1 cellular context compared by ENCODE assay signal in genomic region chr16:89167425-89167941, GRCh38.
TF ChIP-seq lines count a peak whose summit lies in the region.

No MANE protein-coding gene starts in this region.

TF ChIP-seq in HepG2, 621 proteins besides CTCF, POLR2A, EP300 and RAD21 (continued from another document and continues in another):
- TF ChIP-seq PRDM15 (CRISPR knock-in tag; IDR thresholded peaks at IDR 0.05) (no peak), MAF1 (CRISPR knock-in tag; IDR thresholded peaks at IDR 0.05; ENCODE audit: borderline replicate concordance) (peak; percentile 64; the same call in 1 of the 2 replicates), KDM3A (CRISPR knock-in tag; IDR thresholded peaks at IDR 0.05; ENCODE audit: low read depth) (peak; percentile 99), ZBTB44 (CRISPR knock-in tag; IDR thresholded peaks at IDR 0.05) (peak; percentile 75; the same call in 1 of the 2 replicates), PTBP1 (IDR thresholded peaks at IDR 0.05; ENCODE audit: low read depth, low read length, poor library complexity, severe bottlenecking) (no peak), TFE3 (CRISPR knock-in tag; IDR thresholded peaks at IDR 0.05) (0 out of 2 replicates have a peak, but pooled peaks have one; percentile 70), ZMAT3 (CRISPR knock-in tag; conservative IDR thresholded peaks at IDR 0.05) (no peak; the same call in 1 of the 2 replicates), CAMTA2 (CRISPR knock-in tag; IDR thresholded peaks at IDR 0.05; ENCODE audit: borderline replicate concordance) (0 out of 2 replicates have a peak, but pooled peaks have one; percentile 63), ARID5B (CRISPR knock-in tag; IDR thresholded peaks at IDR 0.05) (peak; percentile 75), ATF7 (IDR thresholded peaks at IDR 0.05) (no peak), ATF7 (CRISPR knock-in tag; IDR thresholded peaks at IDR 0.05) (no peak; the same call in 1 of the 2 replicates), SMYD3 (CRISPR knock-in tag; IDR thresholded peaks at IDR 0.05) (no peak), ADNP (CRISPR knock-in tag; IDR thresholded peaks at IDR 0.05) (no peak), KAT8 (CRISPR knock-in tag; IDR thresholded peaks at IDR 0.05) (peak; percentile 80), IKZF1 (IDR thresholded peaks at IDR 0.05) (no peak), ZNF570 (CRISPR knock-in tag; IDR thresholded peaks at IDR 0.05; ENCODE audit: borderline replicate concordance) (no peak), ZNF556 (CRISPR knock-in tag; IDR thresholded peaks at IDR 0.05; ENCODE audit: borderline replicate concordance) (peak; percentile 91; the same call in 1 of the 2 replicates), YEATS2 (CRISPR knock-in tag; IDR thresholded peaks at IDR 0.05; ENCODE audit: borderline replicate concordance) (peak; percentile 59; the same call in 1 of the 2 replicates), PAX8 (CRISPR knock-in tag; IDR thresholded peaks at IDR 0.05; ENCODE audit: borderline replicate concordance) (no peak), ZNF460 (CRISPR knock-in tag; IDR thresholded peaks at IDR 0.05; ENCODE audit: borderline replicate concordance) (no peak), RXRA (CRISPR knock-in tag; IDR thresholded peaks at IDR 0.05) (peak; percentile 90), CENPX (CRISPR knock-in tag; IDR thresholded peaks at IDR 0.05) (no peak), KMT2B (CRISPR knock-in tag; IDR thresholded peaks at IDR 0.05) (peak; percentile 62; the same call in 1 of the 2 replicates), BCL3 (CRISPR knock-in tag; IDR thresholded peaks at IDR 0.05) (no peak), ZNF788 (CRISPR knock-in tag; IDR thresholded peaks at IDR 0.05; ENCODE audit: borderline replicate concordance) (peak; percentile 98), ZNF350 (CRISPR knock-in tag; IDR thresholded peaks at IDR 0.05; ENCODE audit: borderline replicate concordance, low read depth) (peak; percentile 96), ZNF674 (CRISPR knock-in tag; IDR thresholded peaks at IDR 0.05; ENCODE audit: low read depth) (no peak; the same call in 1 of the 2 replicates), KDM5B (CRISPR knock-in tag; IDR thresholded peaks at IDR 0.05; ENCODE audit: borderline replicate concordance) (peak; percentile 94), SIX4 (CRISPR knock-in tag; IDR thresholded peaks at IDR 0.05) (0 out of 2 replicates have a peak, but pooled peaks have one; percentile 23), ZNF703 (CRISPR knock-in tag; IDR thresholded peaks at IDR 0.05; ENCODE audit: borderline replicate concordance) (no peak), ZNF792 (CRISPR knock-in tag; IDR thresholded peaks at IDR 0.05) (peak; percentile 78; the same call in 1 of the 2 replicates)
- TF ChIP-seq, protein P1, sequence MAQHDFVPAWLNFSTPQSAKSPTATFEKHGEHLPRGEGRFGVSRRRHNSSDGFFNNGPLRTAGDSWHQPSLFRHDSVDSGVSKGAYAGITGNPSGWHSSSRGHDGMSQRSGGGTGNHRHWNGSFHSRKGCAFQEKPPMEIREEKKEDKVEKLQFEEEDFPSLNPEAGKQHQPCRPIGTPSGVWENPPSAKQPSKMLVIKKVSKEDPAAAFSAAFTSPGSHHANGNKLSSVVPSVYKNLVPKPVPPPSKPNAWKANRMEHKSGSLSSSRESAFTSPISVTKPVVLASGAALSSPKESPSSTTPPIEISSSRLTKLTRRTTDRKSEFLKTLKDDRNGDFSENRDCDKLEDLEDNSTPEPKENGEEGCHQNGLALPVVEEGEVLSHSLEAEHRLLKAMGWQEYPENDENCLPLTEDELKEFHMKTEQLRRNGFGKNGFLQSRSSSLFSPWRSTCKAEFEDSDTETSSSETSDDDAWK (CRISPR knock-in tag; IDR thresholded peaks at IDR 0.05) = no peak
- TF ChIP-seq, protein P2, sequence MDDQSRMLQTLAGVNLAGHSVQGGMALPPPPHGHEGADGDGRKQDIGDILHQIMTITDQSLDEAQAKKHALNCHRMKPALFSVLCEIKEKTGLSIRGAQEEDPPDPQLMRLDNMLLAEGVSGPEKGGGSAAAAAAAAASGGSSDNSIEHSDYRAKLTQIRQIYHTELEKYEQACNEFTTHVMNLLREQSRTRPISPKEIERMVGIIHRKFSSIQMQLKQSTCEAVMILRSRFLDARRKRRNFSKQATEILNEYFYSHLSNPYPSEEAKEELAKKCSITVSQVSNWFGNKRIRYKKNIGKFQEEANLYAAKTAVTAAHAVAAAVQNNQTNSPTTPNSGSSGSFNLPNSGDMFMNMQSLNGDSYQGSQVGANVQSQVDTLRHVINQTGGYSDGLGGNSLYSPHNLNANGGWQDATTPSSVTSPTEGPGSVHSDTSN (CRISPR knock-in tag; IDR thresholded peaks at IDR 0.05; ENCODE audit: borderline replicate concordance) = no peak
